In genomic region chrX:56564921-56565861, GRCh38 we compare ENCODE assay signal across 8 cellular contexts. TPM values are rescaled to one million over a fixed set of nuclear protein-coding genes. Genes with fewer than 3 reads are reported as not detected.
DNase-seq lines count a peak whose midpoint lies in the region; ATAC-seq and TF ChIP-seq lines count a peak whose summit lies in the region.

No MANE protein-coding gene starts in this region.

- POLR2A ChIA-PET in PC-3 (lab: Charles Lee; ENCODE audit: unreplicated experiment): interaction anchor here (0.5 kb wide), 1 partner anchor 45 kb away, joined by 19 read pairs; no protein-coding TSS in a partner anchor

- H3K4me3 ChIP-seq in PC-3 (ENCODE audit: low read length): peak overlapping the region; percentile 90
- H3K4me3 ChIP-seq in ectodermal cell (ENCODE audit: insufficient read depth, low read depth, low read length): peak overlapping the region; percentile 67
- peak overlapping the region; percentile 63 to 67 for H3K4me3 ChIP-seq in aorta (ENCODE audit: low read length in 2 of 2)

- no peaks in the 10 kb centered on the region for H3K9me2 ChIP-seq in PC-3 (replicated peaks; ENCODE audit: low read length)

- CTCF ChIA-PET in PC-3 (lab: Charles Lee): no interaction called here

- ATAC-seq in PC-3 (no peak), aorta (ENCODE audit: low FRiP score) (no peak), HG03342 (IDR thresholded peaks at IDR 0.05; ENCODE audit: unreplicated experiment) (no peak)
- ATAC-seq in natural killer cell treated with Interleukin-12 subunit alpha and Interleukin-12 subunit beta and Interleukin-15 and Interleukin-18, amount 100 ng/mL, for 72 hours: no peak

- peak overlapping the region; percentile 97 for H3K4me3 Mint-ChIP-seq in natural killer cell treated with Interleukin-12 subunit alpha and Interleukin-12 subunit beta and Interleukin-15 and Interleukin-18, amount 100 ng/mL, for 72 hours

- H3K27me3 Mint-ChIP-seq in natural killer cell treated with Interleukin-12 subunit alpha and Interleukin-12 subunit beta and Interleukin-15 and Interleukin-18, amount 100 ng/mL, for 72 hours: peaks cover 0 to 4% of the 10 kb centered on the region in 2 donors

- no peak overlapping the region for H3K27ac ChIP-seq in PC-3 (ENCODE audit: low read length)
- H3K27ac ChIP-seq in ectodermal cell (ENCODE audit: insufficient read depth, low read depth, low read length, poor library complexity, severe bottlenecking): no peak overlapping the region
- no peak overlapping the region for H3K27ac ChIP-seq in aorta (ENCODE audit: low read depth in 1 of 2, low read length in 2 of 2)

- peaks cover 12% of the 10 kb centered on the region for H3K36me3 Mint-ChIP-seq in natural killer cell treated with Interleukin-12 subunit alpha and Interleukin-12 subunit beta and Interleukin-15 and Interleukin-18, amount 100 ng/mL, for 72 hours

- peak overlapping the region; percentile 96 for H3K9ac ChIP-seq in PC-3 (ENCODE audit: low read length)

- no peak for TF ChIP-seq CTCF in PC-3 (conservative IDR thresholded peaks at IDR 0.05; ENCODE audit: low read depth, low read length)

- no TSS peak for BruUV-seq in PC-3 (replicated peaks; lab: Mats Ljungman, UMichigan)

- peak overlapping the region; percentile 88 for H3K4me2 ChIP-seq in PC-3 (ENCODE audit: low read length)

- no peak overlapping the region for H2AFZ ChIP-seq in PC-3 (ENCODE audit: low read length)

- H3K27me3 ChIP-seq in PC-3 (ENCODE audit: low read length) (no peaks in the 10 kb centered on the region), ectodermal cell (ENCODE audit: control insufficient read depth, insufficient read depth, low read length, poor library complexity, severe bottlenecking) (no peaks in the 10 kb centered on the region), aorta (ENCODE audit: control insufficient read depth in 1 of 2, insufficient read depth in 2 of 2, low read length in 1 of 2) (no peaks in the 10 kb centered on the region)

- WGBS in ectodermal cell, 2 experiments: 8 to 9% methylated on average over 17 to 18 of the region's 20 CpGs
- 1 to 37% methylated on average over 20 of the region's 20 CpGs for WGBS in aorta, 2 donors

- peaks cover 21 to 28% of the 10 kb centered on the region in 2 donors for H3K4me1 Mint-ChIP-seq in natural killer cell treated with Interleukin-12 subunit alpha and Interleukin-12 subunit beta and Interleukin-15 and Interleukin-18, amount 100 ng/mL, for 72 hours (ENCODE audit: low read depth in 2 of 2)

- peak overlapping the region; percentile 90 to 98 for H3K27ac Mint-ChIP-seq in natural killer cell treated with Interleukin-12 subunit alpha and Interleukin-12 subunit beta and Interleukin-15 and Interleukin-18, amount 100 ng/mL, for 72 hours

- peaks cover 12% of the 10 kb centered on the region for H3K4me1 ChIP-seq in PC-3 (ENCODE audit: insufficient read depth, low read length)
- no peaks in the 10 kb centered on the region for H3K4me1 ChIP-seq in ectodermal cell (ENCODE audit: control insufficient read depth, insufficient read depth, low read length)
- H3K4me1 ChIP-seq in aorta (ENCODE audit: control insufficient read depth in 1 of 2, insufficient read depth in 2 of 2, low read length in 2 of 2): no peaks in the 10 kb centered on the region

- H3K79me2 ChIP-seq in PC-3 (ENCODE audit: low read length): peaks cover 57% of the 10 kb centered on the region

- H3K9me3 ChIP-seq in PC-3 (ENCODE audit: low read length) (no peaks in the 10 kb centered on the region), ectodermal cell (ENCODE audit: control insufficient read depth, low read length) (no peaks in the 10 kb centered on the region), aorta (ENCODE audit: control insufficient read depth, low read length) (no peaks in the 10 kb centered on the region)

- H3K9me3 Mint-ChIP-seq in natural killer cell treated with Interleukin-12 subunit alpha and Interleukin-12 subunit beta and Interleukin-15 and Interleukin-18, amount 100 ng/mL, for 72 hours: no peaks in the 10 kb centered on the region

- intact Hi-C loops in PC-3 (cut with micrococcal nuclease) (loop anchor here (2.0 to 10.0 kb wide), 3 partner anchors 90 to 280 kb away; partner anchors contain the start of gene NBDY), aorta (cut with DNase I) (loop anchor here in 1 of 2 donors (10.0 kb wide), 1 partner anchor 430 kb away; the partner anchor contains the start of gene SPIN3)

- H3K36me3 ChIP-seq in PC-3 (ENCODE audit: low read depth, low read length): peaks cover 10% of the 10 kb centered on the region
- H3K36me3 ChIP-seq in ectodermal cell (ENCODE audit: control insufficient read depth, insufficient read depth, low read length): no peaks in the 10 kb centered on the region
- H3K36me3 ChIP-seq in aorta (ENCODE audit: control insufficient read depth in 1 of 2, insufficient read depth in 2 of 2, low read length in 1 of 2): no peaks in the 10 kb centered on the region

- H4K20me1 ChIP-seq in PC-3 (ENCODE audit: low read length): peaks cover 42% of the 10 kb centered on the region

- peak; percentile 15 for DNase-seq in NCI-H2227 (lab: John Stamatoyannopoulos, UW; ENCODE audit: unreplicated experiment)
- no peak for DNase-seq in NCI-H2227 treated with DMSO at 0.1 percent for 48 hours (lab: John Stamatoyannopoulos, UW)
- no peak for DNase-seq in PC-3
- DNase-seq in natural killer cell treated with Interleukin-12 subunit alpha and Interleukin-12 subunit beta and Interleukin-15 and Interleukin-18, amount 100 ng/mL, for 72 hours (ENCODE audit: low spot score): no peak
- DNase-seq in aorta: no peak
- DNase-seq in activated CD4-positive, CD25-positive, alpha-beta regulatory T cell treated with anti-CD3 and anti-CD28 coated beads, Interleukin-2, amount 50 U/mL, for 72 hours: no peak

- H3F3A ChIP-seq in PC-3 (ENCODE audit: low read length, unreplicated experiment): no peaks in the 10 kb centered on the region

RNA-seq across cellular contexts. Expression of gene UBQLN2, which starts 1.8 kb away (rescaled TPM):
- total RNA-seq in PC-3 (2014; rRNA removed) (9.7 and 16.6 TPM in 2 replicates), aorta (10 to 100 TPM; 28.2 to 31.7 TPM)
- polyA plus RNA-seq in ectodermal cell (2013, experiment 1 of 4): 39.9 TPM
- polyA plus RNA-seq in ectodermal cell (2013, experiment 2 of 4): 37.4 TPM
- 33.5 TPM for polyA plus RNA-seq in ectodermal cell (2013, experiment 3 of 4)
- polyA plus RNA-seq in ectodermal cell (2013, experiment 4 of 4): 40.0 TPM
- total RNA-seq in natural killer cell treated with Interleukin-12 subunit alpha and Interleukin-12 subunit beta and Interleukin-15 and Interleukin-18, amount 100 ng/mL, for 72 hours: 10 to 100 TPM; 29.0 to 35.5 TPM
- 10 to 100 TPM; 10.9 to 16.3 TPM for polyA plus RNA-seq in aorta
